Comparison of ENCODE assay signal across 7 cellular contexts in genomic region chr9:2555899-2556600, GRCh38.
DNase-seq lines count a peak whose midpoint lies in the region; ATAC-seq and TF ChIP-seq lines count a peak whose summit lies in the region.
"Not testable (repeated sequence)": the region's sequence is repeated elsewhere in the genome, so short reads cannot be mapped to it uniquely, and the experiment has no call there.

No MANE protein-coding gene starts in this region.

- H3K4me2 ChIP-seq in SK-N-SH; trophoblast cell (ENCODE audit: low read length): not testable (repeated sequence)

- not testable (repeated sequence) for H3K4ac ChIP-seq in trophoblast cell (ENCODE audit: low read depth, low read length)

- H3K23ac ChIP-seq in trophoblast cell (ENCODE audit: low read length): not testable (repeated sequence)

- not testable (repeated sequence) for H4K8ac ChIP-seq in trophoblast cell (ENCODE audit: low read depth, low read length)

- intact Hi-C loops in body of pancreas (cut with DNase I): not testable (repeated sequence)

- not testable (repeated sequence) for TF ChIP-seq EP300 in SK-N-SH (IDR thresholded peaks at IDR 0.05; ENCODE audit: borderline replicate concordance in 1 of 2, low read depth in 1 of 2, low read length in 1 of 2)

- H2AFZ ChIP-seq in SK-N-SH (ENCODE audit: low read depth); trophoblast cell (ENCODE audit: insufficient read depth, low read length, poor library complexity): not testable (repeated sequence)

- not testable (repeated sequence) for H4K20me1 ChIP-seq in SK-N-SH (ENCODE audit: insufficient read depth)

- peak; percentile 56 for DNase-seq in Daoy (ENCODE audit: low read depth)
- peak; percentile 5 for DNase-seq in LHCN-M2 (ENCODE audit: low read depth)
- peak; percentile 86 for DNase-seq in NCI-H69 (lab: John Stamatoyannopoulos, UW)
- not testable (repeated sequence) for DNase-seq in SK-N-SH
- peak; percentile 19 to 24 (median 22) for DNase-seq in body of pancreas
- DNase-seq in fibroblast of the aortic adventitia (ENCODE audit: low read depth): peak; percentile 70
- DNase-seq in trophoblast cell: peak; percentile 12 to 43

- not testable (repeated sequence) for H3K9ac ChIP-seq in SK-N-SH; trophoblast cell (ENCODE audit: low read length)

- not testable (repeated sequence) for H2BK12ac ChIP-seq in trophoblast cell (ENCODE audit: low read length)

- H3F3A ChIP-seq in SK-N-SH (replicated peaks; ENCODE audit: insufficient read depth): peaks cover 13% of the 10 kb centered on the region

- H3K4me3 ChIP-seq in SK-N-SH (ENCODE audit: low read depth in 2 of 2, low read length in 1 of 2); body of pancreas; fibroblast of the aortic adventitia (ENCODE audit: low read depth, low read length); trophoblast cell (ENCODE audit: low read depth, low read length): not testable (repeated sequence)

- POLR2A ChIA-PET in SK-N-SH (lab: Yijun Ruan, JAX): not testable (repeated sequence)

- H2BK5ac ChIP-seq in trophoblast cell (ENCODE audit: low read depth, low read length, poor library complexity): peak overlapping the region; percentile 11

- not testable (repeated sequence) for H4K12ac ChIP-seq in trophoblast cell (ENCODE audit: low read depth, low read length)

- H3K79me2 ChIP-seq in SK-N-SH (ENCODE audit: insufficient read depth); trophoblast cell (ENCODE audit: control insufficient read depth, insufficient read depth, low read length, poor library complexity): not testable (repeated sequence)

- not testable (repeated sequence) for H3K18ac ChIP-seq in trophoblast cell (ENCODE audit: low read length)

- not testable (repeated sequence) for TF ChIP-seq CTCF in SK-N-SH (IDR thresholded peaks at IDR 0.05); body of pancreas (IDR thresholded peaks at IDR 0.05); fibroblast of the aortic adventitia (IDR thresholded peaks at IDR 0.05; ENCODE audit: insufficient read depth, low read length)

- not testable (repeated sequence) for TF ChIP-seq RAD21 in SK-N-SH (IDR thresholded peaks at IDR 0.05; ENCODE audit: low read length)

- TF ChIP-seq POLR2A in body of pancreas (IDR thresholded peaks at IDR 0.05): not testable (repeated sequence)

- H2AK5ac ChIP-seq in trophoblast cell (ENCODE audit: low read length): not testable (repeated sequence)

- H3K9me2 ChIP-seq in SK-N-SH: not testable (repeated sequence)

- H3K27ac ChIP-seq in SK-N-SH (ENCODE audit: low read depth in 2 of 2, low read length in 1 of 2); body of pancreas: not testable (repeated sequence)
- H3K27ac ChIP-seq in trophoblast cell (ENCODE audit: low read depth, low read length): peak overlapping the region; percentile 46

- peak overlapping the region; percentile 10 for H4K91ac ChIP-seq in trophoblast cell (ENCODE audit: low read depth, low read length)

- peak overlapping the region; percentile 41 for H2BK120ac ChIP-seq in trophoblast cell (ENCODE audit: insufficient read depth, low read length, poor library complexity)

- not testable (repeated sequence) for ATAC-seq in body of pancreas

- H3K27me3 ChIP-seq in SK-N-SH (ENCODE audit: insufficient read depth); body of pancreas; trophoblast cell (ENCODE audit: insufficient read depth, low read length): not testable (repeated sequence)

- H3K4me1 ChIP-seq in SK-N-SH (ENCODE audit: control insufficient read depth in 1 of 2, insufficient read depth in 2 of 2, low read depth in 1 of 2, low read length in 1 of 2) (peaks cover 6 to 17% of the 10 kb centered on the region in 2 experiments; a peak in 3 of 4 replicates), body of pancreas (peaks cover 22% of the 10 kb centered on the region), trophoblast cell (ENCODE audit: control insufficient read depth in 1 of 2, insufficient read depth in 2 of 2, low read length in 2 of 2) (peaks cover 16% of the 10 kb centered on the region in 2 experiments)

- peaks cover 13% of the 10 kb centered on the region for H3K79me1 ChIP-seq in trophoblast cell (ENCODE audit: low read length)

- H3K14ac ChIP-seq in trophoblast cell (ENCODE audit: low read length): peak overlapping the region; percentile 8

- 72% methylated on average over 7 of the region's 7 CpGs for WGBS in SK-N-SH (ENCODE audit: low lambda C conversion rate)
- 76 to 83% methylated on average over 7 of the region's 7 CpGs for WGBS in body of pancreas, 2 donors
- no CpG with 5 or more reads among the region's 7 CpGs for WGBS in trophoblast cell (ENCODE audit: extremely low coverage, insufficient coverage, insufficient read length)

- not testable (repeated sequence) for H3K36me3 ChIP-seq in SK-N-SH (replicated peaks in 1 of 2; ENCODE audit: control insufficient read depth in 1 of 2, insufficient read depth in 2 of 2, low read length in 1 of 2); body of pancreas (replicated peaks in 1 of 2; ENCODE audit: insufficient read depth in 1 of 2, low read depth in 2 of 2); trophoblast cell (ENCODE audit: control insufficient read depth in 1 of 2, insufficient read depth in 2 of 2, low read length in 2 of 2)

- CTCF ChIA-PET in SK-N-SH (lab: Yijun Ruan, JAX): not testable (repeated sequence)

- not testable (repeated sequence) for H3K9me3 ChIP-seq in SK-N-SH; body of pancreas; trophoblast cell (ENCODE audit: insufficient read depth, low read depth, low read length)

TF ChIP-seq in SK-N-SH, 30 proteins besides CTCF, POLR2A, EP300 and RAD21:
- TF ChIP-seq NFIC (IDR thresholded peaks at IDR 0.05; ENCODE audit: borderline replicate concordance): peak; percentile 56; the same call in 1 of the 2 replicates
TF ChIP-seq in SK-N-SH: peak in this region for 1; not testable (repeated sequence) for 29.
